In genomic region chr10:45075821-45076220, GRCh38 we compare ENCODE assay signal across 25 cellular contexts.
"Had no signal": no experiment of that assay in that cellular context is flagged by ENCODE, and none has a peak within 500 bp of the region (broad histone marks: within the 10 kb centered on the region; RNA-seq: fewer than 3 reads in every experiment).

No MANE protein-coding gene starts in this region.

- ATAC-seq: activated T-cell treated with anti-CD3 and anti-CD28 coated beads, Interleukin-2, amount 50 U/mL, for 72 hours; T-cell had no signal

- H3K4me1 ChIP-seq: breast epithelium had no signal

- H3K4me1 Mint-ChIP-seq: activated B cell treated with CpG ODN at 0.5 μM for 24 hours; activated CD4-positive, alpha-beta T cell treated with anti-CD3 and anti-CD28 coated beads, Interleukin-2, amount 10 ng/mL, durations not matched to agents 7 days and 5 days; activated naive CD4-positive, alpha-beta T cell treated with anti-CD3 and anti-CD28 coated beads, Interleukin-2, amount 10 ng/mL, durations not matched to agents 7 days and 5 days; activated naive CD8-positive, alpha-beta T cell treated with anti-CD3 and anti-CD28 coated beads for 36 hours had no signal

- H3K4me3 Mint-ChIP-seq: activated B cell treated with CpG ODN at 0.5 μM for 24 hours; activated CD4-positive, alpha-beta memory T cell treated with anti-CD3 and anti-CD28 coated beads for 36 hours; activated CD4-positive, alpha-beta T cell treated with anti-CD3 and anti-CD28 coated beads, Interleukin-2, amount 10 ng/mL, durations not matched to agents 7 days and 5 days; activated naive CD4-positive, alpha-beta T cell treated with anti-CD3 and anti-CD28 coated beads, Interleukin-2, amount 10 ng/mL, durations not matched to agents 7 days and 5 days; activated naive CD8-positive, alpha-beta T cell treated with anti-CD3 and anti-CD28 coated beads for 36 hours; activated T-cell treated with anti-CD3 and anti-CD28 coated beads, Interleukin-2, amount 50 U/mL, for 72 hours; T-cell had no signal

- H3K36me3 ChIP-seq: breast epithelium had no signal

- DNase-seq: activated B cell treated with CpG ODN at 0.5 μM for 24 hours; activated CD4-positive, alpha-beta memory T cell treated with anti-CD3 and anti-CD28 coated beads for 36 hours; activated CD4-positive, alpha-beta T cell treated with anti-CD3 and anti-CD28 coated beads for 1 hour; activated CD4-positive, alpha-beta T cell treated with anti-CD3 and anti-CD28 coated beads, Interleukin-2, amount 10 ng/mL, durations not matched to agents 7 days and 5 days; activated gamma-delta T cell treated with Interleukin-2 at 50 U/mL for 16 hours; activated naive CD4-positive, alpha-beta T cell treated with anti-CD3 and anti-CD28 coated beads, Interleukin-2, amount 10 ng/mL, durations not matched to agents 7 days and 5 days; activated naive CD8-positive, alpha-beta T cell treated with anti-CD3 and anti-CD28 coated beads for 36 hours; activated T-cell treated with anti-CD3 and anti-CD28 coated beads for 4 hours; activated T-cell treated with anti-CD3 and anti-CD28 coated beads, Interleukin-2, amount 50 U/mL, for 72 hours; anterior cingulate cortex; NCI-H1092; NCI-H1417; NCI-H1694; NCI-H2029 treated with DMSO at 0.1 percent for 48 hours; NCI-H345; NCI-H510A; NCI-H526 treated with DMSO at 0.1 percent for 48 hours; NCI-H82; SIG-M5; T-cell; T-helper 2 cell; T1000 had no signal

- H3K9me3 Mint-ChIP-seq: activated T-helper 2 cell treated with anti-CD3 and anti-CD28 coated beads, Interferon-gamma antibody, Interleukin-2, Interleukin-4, amounts not matched to agents 10 μg/mL and 5 μg/mL and 100 μg/mL, durations not matched to agents 14 hours and 24 hours and 36 hours had no signal

- H3K9ac ChIP-seq: KMS-11 had no signal

- H3K4me3 ChIP-seq: breast epithelium had no signal

- H3K27me3 ChIP-seq: breast epithelium had no signal

- H3K27ac ChIP-seq: breast epithelium, KMS-11 had no signal

- H3K4me2 ChIP-seq: KMS-11 had no signal

- H3K36me3 Mint-ChIP-seq: activated CD4-positive, alpha-beta memory T cell treated with anti-CD3 and anti-CD28 coated beads for 36 hours; activated naive CD4-positive, alpha-beta T cell treated with anti-CD3 and anti-CD28 coated beads, Interleukin-2, amount 10 ng/mL, durations not matched to agents 7 days and 5 days; activated naive CD8-positive, alpha-beta T cell treated with anti-CD3 and anti-CD28 coated beads for 36 hours; T-cell had no signal

- H3K27ac Mint-ChIP-seq: activated B cell treated with CpG ODN at 0.5 μM for 24 hours; activated CD4-positive, alpha-beta memory T cell treated with anti-CD3 and anti-CD28 coated beads for 36 hours; activated CD4-positive, alpha-beta T cell treated with anti-CD3 and anti-CD28 coated beads, Interleukin-2, amount 10 ng/mL, durations not matched to agents 7 days and 5 days; activated naive CD4-positive, alpha-beta T cell treated with anti-CD3 and anti-CD28 coated beads, Interleukin-2, amount 10 ng/mL, durations not matched to agents 7 days and 5 days; activated naive CD8-positive, alpha-beta T cell treated with anti-CD3 and anti-CD28 coated beads for 36 hours; activated T-cell treated with anti-CD3 and anti-CD28 coated beads, Interleukin-2, amount 50 U/mL, for 72 hours; activated T-helper 2 cell treated with anti-CD3 and anti-CD28 coated beads, Interferon-gamma antibody, Interleukin-2, Interleukin-4, amounts not matched to agents 10 μg/mL and 5 μg/mL and 100 μg/mL, durations not matched to agents 14 hours and 24 hours and 36 hours; T-cell had no signal
